9 cellular contexts compared by ENCODE assay signal in the genomic region with DNA sequence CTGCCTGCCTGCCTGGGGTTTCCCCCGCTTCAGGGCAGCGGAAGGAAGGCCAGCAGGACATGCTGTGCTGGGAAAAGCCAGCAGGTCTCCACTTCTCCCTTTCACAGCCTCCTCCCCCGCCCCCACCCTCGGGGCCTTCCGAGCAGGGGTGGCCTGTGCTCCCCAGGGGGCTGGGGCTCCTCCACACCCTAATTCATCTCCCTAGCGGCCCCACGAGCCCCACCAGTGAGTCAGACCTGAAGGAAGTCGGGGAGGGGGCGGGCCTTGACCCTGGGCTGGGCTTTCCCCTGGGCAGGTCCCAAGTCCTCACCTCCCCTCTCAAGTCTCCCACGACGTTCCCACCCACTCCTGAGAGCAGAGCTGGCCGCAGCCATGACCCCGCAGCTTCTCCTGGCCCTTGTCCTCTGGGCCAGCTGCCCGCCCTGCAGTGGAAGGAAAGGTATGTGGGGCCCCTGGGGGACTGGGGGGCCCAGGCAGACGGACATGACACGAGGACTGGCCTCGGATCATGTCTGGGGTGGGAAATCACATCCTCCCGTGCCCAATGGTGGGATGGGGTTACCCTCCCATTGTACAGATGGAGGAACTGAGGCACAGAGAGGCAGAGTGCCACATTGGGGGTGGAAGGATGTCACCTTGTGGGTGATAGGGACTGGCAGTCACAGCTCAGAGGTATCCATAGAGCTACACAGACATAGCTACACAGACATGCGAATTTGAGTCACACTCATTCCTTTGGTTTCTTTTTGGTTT. TPM values are rescaled to one million over a fixed set of nuclear protein-coding genes. Genes with fewer than 3 reads are reported as not detected.
DNase-seq lines count a peak whose midpoint lies in the region; ATAC-seq and TF ChIP-seq lines count a peak whose summit lies in the region.
"Had no signal": no experiment of that assay in that cellular context is flagged by ENCODE, and none has a peak within 500 bp of the region (broad histone marks: within the 10 kb centered on the region; RNA-seq: fewer than 3 reads in every experiment).

A gene (plus strand): TSS at position 345 of the 753 bp plus-strand sequence. CDS start 28 bp downstream, at position 373.

- H3K9me3 ChIP-seq in CD8-positive, alpha-beta memory T cell (ENCODE audit: low read length): no peaks in the 10 kb centered on the region

- ATAC-seq in HG03354 (IDR thresholded peaks at IDR 0.05; ENCODE audit: poor library complexity, severe bottlenecking, unreplicated experiment): peak; percentile 78
- ATAC-seq in activated T-cell treated with anti-CD3 and anti-CD28 coated beads, Interleukin-2, amount 50 U/mL, for 72 hours (replicated peaks in 1 of 2): peak; percentile 88 to 91
- ATAC-seq in stimulated activated naive CD8-positive, alpha-beta T cell treated with anti-CD3 and anti-CD28 coated beads, Interleukin-15, Interleukin-2, amounts not matched to agents 100 U/mL and 50 U/mL, for 24 hours: peak; percentile 84
- no peak for ATAC-seq in HG02938 (IDR thresholded peaks at IDR 0.05; ENCODE audit: unreplicated experiment)

- peak; percentile 75 for TF ChIP-seq POLR2A in GM19193 (IDR thresholded peaks at IDR 0.05; ENCODE audit: extremely low read depth, insufficient read depth, insufficient read length)

- H3K27ac Mint-ChIP-seq in CD8-positive, alpha-beta memory T cell: peak within 1 kb of the TSS in 1 of 8 donors; percentile 5
- H3K27ac Mint-ChIP-seq in activated T-cell treated with anti-CD3 and anti-CD28 coated beads, Interleukin-2, amount 50 U/mL, for 72 hours: peak within 1 kb of the TSS; percentile 43

- POLR2A ChIA-PET in CD8-positive, alpha-beta memory T cell (lab: Charles Lee): no interaction called here

- no peaks in the 10 kb centered on the region for H3K36me3 Mint-ChIP-seq in CD8-positive, alpha-beta memory T cell
- peaks cover 0 to 1% of the 10 kb centered on the region in 2 donors for H3K36me3 Mint-ChIP-seq in activated T-cell treated with anti-CD3 and anti-CD28 coated beads, Interleukin-2, amount 50 U/mL, for 72 hours (ENCODE audit: insufficient read depth in 2 of 2)

- peaks cover 17% of the 10 kb centered on the region for H3K27me3 ChIP-seq in CD8-positive, alpha-beta memory T cell (ENCODE audit: insufficient read depth, low read length, poor library complexity, severe bottlenecking)

- H3K4me1 ChIP-seq in CD8-positive, alpha-beta memory T cell (ENCODE audit: insufficient read depth, low read length): no peaks in the 10 kb centered on the region

- H3K27ac ChIP-seq in CD8-positive, alpha-beta memory T cell (ENCODE audit: low read depth, low read length): no peak within 1 kb of the TSS
- H3K27ac ChIP-seq: KMS-11 had no signal

- H3K9me3 Mint-ChIP-seq in CD8-positive, alpha-beta memory T cell: no peaks in the 10 kb centered on the region
- no peaks in the 10 kb centered on the region for H3K9me3 Mint-ChIP-seq in activated T-cell treated with anti-CD3 and anti-CD28 coated beads, Interleukin-2, amount 50 U/mL, for 72 hours

- CTCF ChIA-PET in CD8-positive, alpha-beta memory T cell (lab: Charles Lee): no interaction called here

- H3K4me3 Mint-ChIP-seq in CD8-positive, alpha-beta memory T cell: no peak within 1 kb of the TSS
- H3K4me3 Mint-ChIP-seq in activated T-cell treated with anti-CD3 and anti-CD28 coated beads, Interleukin-2, amount 50 U/mL, for 72 hours: no peak within 1 kb of the TSS

- H3K27me3 Mint-ChIP-seq in CD8-positive, alpha-beta memory T cell: peaks cover 15 to 20% of the 10 kb centered on the region in 2 donors
- no peaks in the 10 kb centered on the region for H3K27me3 Mint-ChIP-seq in activated T-cell treated with anti-CD3 and anti-CD28 coated beads, Interleukin-2, amount 50 U/mL, for 72 hours (ENCODE audit: low read depth)

- H3K4me1 Mint-ChIP-seq in CD8-positive, alpha-beta memory T cell: no peaks in the 10 kb centered on the region
- H3K4me1 Mint-ChIP-seq in activated T-cell treated with anti-CD3 and anti-CD28 coated beads, Interleukin-2, amount 50 U/mL, for 72 hours (ENCODE audit: low read depth): peaks cover 17% of the 10 kb centered on the region

- DNase-seq in CD8-positive, alpha-beta memory T cell: no peak
- DNase-seq in activated T-cell treated with anti-CD3 and anti-CD28 coated beads, Interleukin-2, amount 50 U/mL, for 72 hours: peak; percentile 85 to 88
- DNase-seq in iris pigment epithelial cell (ENCODE audit: low read depth) (peak; percentile 78), retina (no peak)
- DNase-seq in stimulated activated naive CD8-positive, alpha-beta T cell treated with anti-CD3 and anti-CD28 coated beads, Interleukin-15, Interleukin-2, amounts not matched to agents 100 U/mL and 50 U/mL, for 24 hours: peak; percentile 81

- H3K36me3 ChIP-seq in CD8-positive, alpha-beta memory T cell (ENCODE audit: insufficient read depth, low read length): no peaks in the 10 kb centered on the region

- no peak within 1 kb of the TSS for H3K4me3 ChIP-seq in CD8-positive, alpha-beta memory T cell (ENCODE audit: low read length)

RNA-seq across cellular contexts. Expression of the gene that starts here (rescaled TPM):
- total RNA-seq in CD8-positive, alpha-beta memory T cell: 10 to 100 TPM; 14.2 to 14.8 TPM
- polyA plus RNA-seq in CD8-positive, alpha-beta memory T cell: not detected
- 10 to 100 TPM; 21.8 to 29.9 TPM for total RNA-seq in activated T-cell treated with anti-CD3 and anti-CD28 coated beads, Interleukin-2, amount 50 U/mL, for 72 hours

Comparison
In these comparisons a context has a peak if more than half of its experiments do, and no peak if none do; other contexts are left out.
1. DNase-seq: peak in activated T-cell treated with anti-CD3 and anti-CD28 coated beads, Interleukin-2, amount 50 U/mL, for 72 hours (2 of 2), iris pigment epithelial cell (single experiment) and stimulated activated naive CD8-positive, alpha-beta T cell treated with anti-CD3 and anti-CD28 coated beads, Interleukin-15, Interleukin-2, amounts not matched to agents 100 U/mL and 50 U/mL, for 24 hours (single experiment); none in CD8-positive, alpha-beta memory T cell (0 of 5) and retina (single experiment).